24 cellular contexts compared by ENCODE assay signal in genomic region chr13:27600712-27601111, GRCh38.
"Had no signal": no experiment of that assay in that cellular context is flagged by ENCODE, and none has a peak within 500 bp of the region (broad histone marks: within the 10 kb centered on the region; RNA-seq: fewer than 3 reads in every experiment).

No MANE protein-coding gene starts in this region.

- H3K27ac Mint-ChIP-seq: activated CD4-positive, alpha-beta T cell treated with anti-CD3 and anti-CD28 coated beads, Interleukin-2, amount 10 ng/mL, durations not matched to agents 7 days and 5 days; activated CD8-positive, alpha-beta T cell treated with anti-CD3 and anti-CD28 coated beads, Interleukin-2, amount 10 ng/mL, durations not matched to agents 7 days and 5 days; activated naive CD8-positive, alpha-beta T cell treated with anti-CD3 and anti-CD28 coated beads, Interleukin-2, amount 10 ng/mL, durations not matched to agents 7 days and 5 days; activated T-cell treated with anti-CD3 and anti-CD28 coated beads, Interleukin-2, amount 50 U/mL, for 24 hours; activated T-helper 2 cell treated with anti-CD3 and anti-CD28 coated beads, Interferon-gamma antibody, Interleukin-2, Interleukin-4, amounts not matched to agents 10 μg/mL and 5 μg/mL and 100 μg/mL, durations not matched to agents 14 hours and 24 hours and 36 hours; endodermal cell; nephron progenitor cell; stimulated activated naive CD8-positive, alpha-beta T cell treated with anti-CD3 and anti-CD28 coated beads, Interleukin-15, amount 100 ng/mL, for 72 hours had no signal

- H3K9me3 ChIP-seq: body of pancreas, colonic mucosa, gastrocnemius medialis, left lung, suprapubic skin had no signal

- H3K27ac ChIP-seq: colonic mucosa, gastrocnemius medialis, left lung, suprapubic skin had no signal

- H3K36me3 Mint-ChIP-seq: type B pancreatic cell had no signal

- H3K27me3 Mint-ChIP-seq: activated CD4-positive, alpha-beta T cell treated with anti-CD3 and anti-CD28 coated beads, Interleukin-2, amount 10 ng/mL, durations not matched to agents 7 days and 5 days; activated naive CD8-positive, alpha-beta T cell treated with anti-CD3 and anti-CD28 coated beads, Interleukin-2, amount 10 ng/mL, durations not matched to agents 7 days and 5 days; activated T-cell treated with anti-CD3 and anti-CD28 coated beads, Interleukin-2, amount 50 U/mL, for 24 hours; stimulated activated naive CD8-positive, alpha-beta T cell treated with anti-CD3 and anti-CD28 coated beads, Interleukin-15, amount 100 ng/mL, for 72 hours; type B pancreatic cell had no signal

- H3K9me3 Mint-ChIP-seq: activated CD4-positive, alpha-beta T cell treated with anti-CD3 and anti-CD28 coated beads, Interleukin-2, amount 10 ng/mL, durations not matched to agents 7 days and 5 days; activated T-helper 2 cell treated with anti-CD3 and anti-CD28 coated beads, Interferon-gamma antibody, Interleukin-2, Interleukin-4, amounts not matched to agents 10 μg/mL and 5 μg/mL and 100 μg/mL, durations not matched to agents 14 hours and 24 hours and 36 hours; endodermal cell; nephron progenitor cell; type B pancreatic cell had no signal

- DNase-seq: activated CD4-positive, alpha-beta T cell treated with anti-CD3 and anti-CD28 coated beads, Interleukin-2, amount 10 ng/mL, durations not matched to agents 7 days and 5 days; activated CD8-positive, alpha-beta T cell treated with anti-CD3 and anti-CD28 coated beads, Interleukin-2, amount 10 ng/mL, durations not matched to agents 7 days and 5 days; activated naive CD4-positive, alpha-beta T cell treated with Interleukin-2 at 50 U/mL for 16 hours; activated naive CD8-positive, alpha-beta T cell treated with anti-CD3 and anti-CD28 coated beads, Interleukin-2, amount 10 ng/mL, durations not matched to agents 7 days and 5 days; activated T-cell treated with anti-CD3 and anti-CD28 coated beads, Interleukin-2, amount 50 U/mL, for 24 hours; amygdala; body of pancreas; central memory CD4-positive, alpha-beta T cell; colonic mucosa; endodermal cell; gastrocnemius medialis; head of caudate nucleus; kidney; left lung; nephron progenitor cell; nucleus accumbens; retina; stimulated activated naive CD8-positive, alpha-beta T cell treated with anti-CD3 and anti-CD28 coated beads, Interleukin-15, amount 100 ng/mL, for 72 hours; SW 1271; T-helper 2 cell had no signal

- H3K4me3 Mint-ChIP-seq: activated CD4-positive, alpha-beta T cell treated with anti-CD3 and anti-CD28 coated beads, Interleukin-2, amount 10 ng/mL, durations not matched to agents 7 days and 5 days; activated CD8-positive, alpha-beta T cell treated with anti-CD3 and anti-CD28 coated beads, Interleukin-2, amount 10 ng/mL, durations not matched to agents 7 days and 5 days; activated naive CD8-positive, alpha-beta T cell treated with anti-CD3 and anti-CD28 coated beads, Interleukin-2, amount 10 ng/mL, durations not matched to agents 7 days and 5 days; activated T-cell treated with anti-CD3 and anti-CD28 coated beads, Interleukin-2, amount 50 U/mL, for 24 hours; endodermal cell; nephron progenitor cell; stimulated activated naive CD8-positive, alpha-beta T cell treated with anti-CD3 and anti-CD28 coated beads, Interleukin-15, amount 100 ng/mL, for 72 hours; type B pancreatic cell had no signal

- H3K4me1 Mint-ChIP-seq: nephron progenitor cell had no signal

- H3K4me1 ChIP-seq: colonic mucosa had no signal

- H3K36me3 ChIP-seq: colonic mucosa, gastrocnemius medialis, left lung, suprapubic skin had no signal

- ATAC-seq: activated CD4-positive, CD25-positive, alpha-beta regulatory T cell treated with anti-CD3 and anti-CD28 coated beads, Interleukin-2, amount 50 U/mL, for 24 hours; activated CD8-positive, alpha-beta T cell treated with anti-CD3 and anti-CD28 coated beads, Interleukin-2, amount 10 ng/mL, durations not matched to agents 7 days and 5 days; stimulated activated naive CD8-positive, alpha-beta T cell treated with anti-CD3 and anti-CD28 coated beads, Interleukin-15, amount 100 ng/mL, for 72 hours had no signal

- H3K27me3 ChIP-seq: body of pancreas, colonic mucosa, gastrocnemius medialis, left lung, suprapubic skin had no signal

- FAIRE-seq: kidney had no signal

- H3K4me3 ChIP-seq: body of pancreas, colonic mucosa, gastrocnemius medialis, left lung, suprapubic skin had no signal
